10 cellular contexts compared by ENCODE assay signal in genomic region chr5:1468247-1468612, GRCh38. TPM values are rescaled to one million over a fixed set of nuclear protein-coding genes. Genes with fewer than 3 reads are reported as not detected.
DNase-seq lines count a peak whose midpoint lies in the region; ATAC-seq and TF ChIP-seq lines count a peak whose summit lies in the region.
"Had no signal": no experiment of that assay in that cellular context is flagged by ENCODE, and none has a peak within 500 bp of the region (broad histone marks: within the 10 kb centered on the region; RNA-seq: fewer than 3 reads in every experiment).

No MANE protein-coding gene starts in this region.

- peak; percentile 48 for DNase-seq in DMS53 (lab: John Stamatoyannopoulos, UW)
- DNase-seq in DMS53 treated with DMSO at 0.1 percent for 48 hours (lab: John Stamatoyannopoulos, UW; ENCODE audit: unreplicated experiment): no peak
- DNase-seq in LNCaP clone FGC (ENCODE audit: low read depth): no peak
- peak; percentile 32 to 33 for DNase-seq in cardiac fibroblast (ENCODE audit: low read depth in 2 of 2)
- DNase-seq in memory B cell (ENCODE audit: low spot score in 2 of 2): no peak
- no peak for DNase-seq in A172 (ENCODE audit: low spot score)
- DNase-seq in DMS79 (lab: John Stamatoyannopoulos, UW): no peak

- H3K9me3 Mint-ChIP-seq in memory B cell: peaks cover 2% of the 10 kb centered on the region

- TF ChIP-seq CTCF in LNCaP clone FGC (IDR thresholded peaks at IDR 0.05; ENCODE audit: control insufficient read depth, extremely low read depth, insufficient read depth) (peak; percentile 70), cardiac fibroblast (IDR thresholded peaks at IDR 0.05; ENCODE audit: low read depth, low read length) (peak; percentile 64)

- H3K4me3 ChIP-seq in LNCaP clone FGC (ENCODE audit: low read depth, low read length): no peak overlapping the region
- no peak overlapping the region for H3K4me3 ChIP-seq in cardiac fibroblast (replicated peaks in 1 of 2; ENCODE audit: low read depth in 2 of 2, low read length in 2 of 2)
- H3K4me3 ChIP-seq: SJCRH30, upper lobe of left lung had no signal

- peak; percentile 49 for ATAC-seq in memory B cell (ENCODE audit: low read depth)
- ATAC-seq in GM21360 (IDR thresholded peaks at IDR 0.05; ENCODE audit: unreplicated experiment): no peak

- H3K27ac Mint-ChIP-seq in memory B cell: peak overlapping the region; percentile 55

- H3K4me3 Mint-ChIP-seq in memory B cell: no peak overlapping the region

- peaks cover 15% of the 10 kb centered on the region for H3K4me1 Mint-ChIP-seq in memory B cell

- peaks cover 38% of the 10 kb centered on the region for H3K36me3 Mint-ChIP-seq in memory B cell

- H3K27me3 Mint-ChIP-seq in memory B cell: no peaks in the 10 kb centered on the region

RNA-seq across cellular contexts. Expression of gene SLC6A3, which starts 23.0 kb away (rescaled TPM):
- total RNA-seq in A172 (2014; rRNA removed; shearing (Covaris generic)): not detected in 2 replicates

RNA-seq across cellular contexts. Expression of gene LPCAT1, which starts 55.5 kb away (rescaled TPM):
- total RNA-seq in A172 (2014; rRNA removed; shearing (Covaris generic)): 46.1 and 97.1 TPM in 2 replicates

Comparison
In these comparisons a context has a peak if more than half of its experiments do, and no peak if none do; other contexts are left out.
1. DNase-seq: peak in DMS53 (single experiment) and cardiac fibroblast (2 of 2); none in DMS53 treated with DMSO at 0.1 percent for 48 hours (single experiment), LNCaP clone FGC (single experiment), memory B cell (0 of 2), A172 (single experiment) and DMS79 (single experiment).